23 cellular contexts compared by ENCODE assay signal in the genomic region with DNA sequence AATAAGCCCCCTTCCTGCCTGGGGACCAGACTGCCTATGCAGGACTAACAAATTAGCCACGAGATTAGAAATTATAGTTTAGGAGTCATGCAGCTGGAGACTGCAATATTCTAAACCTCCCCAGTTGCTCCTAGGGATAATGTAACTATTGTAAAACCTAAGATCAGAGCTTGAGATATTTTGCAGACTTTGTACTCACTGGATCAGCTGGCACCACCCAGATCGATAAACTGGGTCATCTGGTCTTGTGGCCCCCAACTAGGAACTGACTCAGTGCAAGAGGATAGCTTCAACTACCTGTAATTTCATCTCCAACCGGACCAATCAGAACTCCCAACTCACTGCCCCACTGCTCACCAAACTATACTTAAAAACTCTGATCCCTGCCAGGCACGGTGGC.
"Had no signal": no experiment of that assay in that cellular context is flagged by ENCODE, and none has a peak within 500 bp of the region (broad histone marks: within the 10 kb centered on the region; RNA-seq: fewer than 3 reads in every experiment).

No MANE protein-coding gene starts in this region.

- DNase-seq: naive thymus-derived CD8-positive, alpha-beta T cell; nephron progenitor cell; occipital lobe; ovary; posterior cingulate gyrus; psoas muscle; right cardiac atrium; stimulated activated CD4-positive, alpha-beta T cell treated with anti-CD3 and anti-CD28 coated beads, Interleukin-15, amount 100 ng/mL, for 24 hours; stimulated activated CD4-positive, alpha-beta T cell treated with anti-CD3 and anti-CD28 coated beads, Interleukin-2, amount 100 ng/mL, for 24 hours; stimulated activated CD4-positive, alpha-beta T cell treated with anti-CD3 and anti-CD28 coated beads, Interleukin-2, amount 100 ng/mL, for 48 hours; stimulated activated CD4-positive, alpha-beta T cell treated with anti-CD3 and anti-CD28 coated beads, Interleukin-4, amount 100 ng/mL, for 24 hours; stimulated activated naive B cell treated with anti-CD40 and anti-IgM and Interleukin-4, amounts not matched to agents 10 μg/mL and 1 μg/mL and 100 μg/mL, for 72 hours; stimulated activated naive CD4-positive, alpha-beta T cell treated with Interleukin-2 at 50 U/mL for 16 hours; stomach; thyroid gland; trophoblast cell; upper lobe of left lung had no signal

- H3K4me1 Mint-ChIP-seq: nephron progenitor cell; neural crest cell; stimulated activated effector memory CD8-positive, alpha-beta T cell treated with anti-CD3 and anti-CD28 coated beads, Interleukin-12 subunit alpha, Interleukin-12 subunit beta, amount 100 ng/mL, for 72 hours had no signal

- ATAC-seq: naive thymus-derived CD8-positive, alpha-beta T cell; natural killer cell treated with Interleukin-12 subunit alpha and Interleukin-12 subunit beta and Interleukin-15 and Interleukin-18, amount 100 ng/mL, for 72 hours; psoas muscle; right cardiac atrium; sciatic nerve; stimulated activated effector memory CD8-positive, alpha-beta T cell treated with anti-CD3 and anti-CD28 coated beads, Interleukin-12 subunit alpha, Interleukin-12 subunit beta, amount 100 ng/mL, for 72 hours; stimulated activated naive B cell treated with anti-CD40 and anti-IgM and Interleukin-4, amounts not matched to agents 10 μg/mL and 1 μg/mL and 100 μg/mL, for 72 hours had no signal

- H3K4me3 Mint-ChIP-seq: naive thymus-derived CD8-positive, alpha-beta T cell; natural killer cell treated with Interleukin-12 subunit alpha and Interleukin-12 subunit beta and Interleukin-15 and Interleukin-18, amount 100 ng/mL, for 72 hours; nephron progenitor cell; neural crest cell; stimulated activated effector memory CD8-positive, alpha-beta T cell treated with anti-CD3 and anti-CD28 coated beads, Interleukin-12 subunit alpha, Interleukin-12 subunit beta, amount 100 ng/mL, for 72 hours; stimulated activated naive B cell treated with anti-CD40 and anti-IgM and Interleukin-4, amounts not matched to agents 10 μg/mL and 1 μg/mL and 100 μg/mL, for 72 hours; stimulated activated naive CD8-positive, alpha-beta T cell treated with anti-CD3 and anti-CD28 coated beads, Interleukin-15, Interleukin-2, amounts not matched to agents 100 ng/mL and 50 ng/mL, for 24 hours had no signal

- H3K27ac Mint-ChIP-seq: naive thymus-derived CD8-positive, alpha-beta T cell; natural killer cell treated with Interleukin-12 subunit alpha and Interleukin-12 subunit beta and Interleukin-15 and Interleukin-18, amount 100 ng/mL, for 72 hours; nephron progenitor cell; progenitor cell of endocrine pancreas; stimulated activated effector memory CD8-positive, alpha-beta T cell treated with anti-CD3 and anti-CD28 coated beads, Interleukin-12 subunit alpha, Interleukin-12 subunit beta, amount 100 ng/mL, for 72 hours; stimulated activated naive B cell treated with anti-CD40 and anti-IgM and Interleukin-4, amounts not matched to agents 10 μg/mL and 1 μg/mL and 100 μg/mL, for 72 hours; stimulated activated naive CD8-positive, alpha-beta T cell treated with anti-CD3 and anti-CD28 coated beads, Interleukin-15, Interleukin-2, amounts not matched to agents 100 ng/mL and 50 ng/mL, for 24 hours had no signal

- H3K27me3 Mint-ChIP-seq: naive thymus-derived CD8-positive, alpha-beta T cell; natural killer cell treated with Interleukin-12 subunit alpha and Interleukin-12 subunit beta and Interleukin-15 and Interleukin-18, amount 100 ng/mL, for 72 hours; progenitor cell of endocrine pancreas; stimulated activated naive B cell treated with anti-CD40 and anti-IgM and Interleukin-4, amounts not matched to agents 10 μg/mL and 1 μg/mL and 100 μg/mL, for 72 hours; stimulated activated naive CD8-positive, alpha-beta T cell treated with anti-CD3 and anti-CD28 coated beads, Interleukin-15, Interleukin-2, amounts not matched to agents 100 ng/mL and 50 ng/mL, for 24 hours had no signal

- H3K36me3 Mint-ChIP-seq: stimulated activated effector memory CD8-positive, alpha-beta T cell treated with anti-CD3 and anti-CD28 coated beads, Interleukin-12 subunit alpha, Interleukin-12 subunit beta, amount 100 ng/mL, for 72 hours had no signal
